Comparison of ENCODE assay signal across 1 cellular context in genomic region chr4:1866095-1866755, GRCh38.
TF ChIP-seq lines count a peak whose summit lies in the region.

No MANE protein-coding gene starts in this region.

TF ChIP-seq in K562, 482 proteins besides CTCF, POLR2A, EP300 and RAD21 (continued from another document):
- TF ChIP-seq MBD2 (IDR thresholded peaks at IDR 0.05; ENCODE audit: borderline replicate concordance, low read depth): no peak
- TF ChIP-seq HNRNPUL1 (IDR thresholded peaks at IDR 0.05; ENCODE audit: low read length): no peak
- no peak for TF ChIP-seq SMARCB1 (IDR thresholded peaks at IDR 0.05; ENCODE audit: insufficient read length, low read depth)
